Comparison of ENCODE assay signal across 22 cellular contexts in genomic region chr11:32328392-32328791, GRCh38.
DNase-seq lines count a peak whose midpoint lies in the region; ATAC-seq, FAIRE-seq and TF ChIP-seq lines count a peak whose summit lies in the region.
"Had no signal": no experiment of that assay in that cellular context is flagged by ENCODE, and none has a peak within 500 bp of the region (broad histone marks: within the 10 kb centered on the region; RNA-seq: fewer than 3 reads in every experiment).

No MANE protein-coding gene starts in this region.

- H3K4me3 ChIP-seq in A549 (no peak overlapping the region), Karpas-422 (ENCODE audit: low read length) (no peak overlapping the region), K562 (no peak overlapping the region), ovary (no peak overlapping the region)
- H3K4me3 ChIP-seq: BLaER1 treated with 17β-estradiol and CSF1 and Interleukin-3, amounts not matched to agents 10 nM and 100 nM had no signal

- H3K27ac ChIP-seq in A549 (no peak overlapping the region), Karpas-422 (ENCODE audit: low read length) (no peak overlapping the region), K562 (ENCODE audit: extremely low read depth, low read depth, low read length) (no peak overlapping the region), ovary (no peak overlapping the region)
- H3K27ac ChIP-seq: BLaER1 treated with 17β-estradiol and CSF1 and Interleukin-3, amounts not matched to agents 10 nM and 100 nM had no signal

- H3K9me3 ChIP-seq in A549 (no peaks in the 10 kb centered on the region), Karpas-422 (ENCODE audit: low read length) (no peaks in the 10 kb centered on the region), K562 (replicated peaks; ENCODE audit: control insufficient read depth, insufficient read depth, low read depth, low read length) (no peaks in the 10 kb centered on the region), ovary (no peaks in the 10 kb centered on the region)
- H3K9me3 ChIP-seq: Caco-2 had no signal

- H3K27me3 ChIP-seq in Karpas-422 (ENCODE audit: low read length) (no peaks in the 10 kb centered on the region), K562 (ENCODE audit: control insufficient read depth in 2 of 2, insufficient read depth in 2 of 2, low read length in 2 of 2) (no peaks in the 10 kb centered on the region), ovary (no peaks in the 10 kb centered on the region)

- FAIRE-seq in A549 (lab: Jason Lieb, UNC) (no peak), GM12892 (lab: Jason Lieb, UNC) (peak; percentile 44), K562 (lab: Jason Lieb, UNC) (no peak)
- FAIRE-seq: A204.1, D721Med, G401.6, GM12891, GM18507, GM19239 had no signal

- H3K9me1 ChIP-seq in K562 (ENCODE audit: control insufficient read depth, insufficient read depth, low read length), result no peaks in the 10 kb centered on the region

- BruUV-seq in K562 (replicated peaks; lab: Mats Ljungman, UMichigan), result no TSS peak

- TF ChIP-seq POLR2A in A549 (IDR thresholded peaks at IDR 0.05; ENCODE audit: low read length) (no peak), GM12892 (IDR thresholded peaks at IDR 0.05; ENCODE audit: low read depth, low read length) (no peak), K562 (conservative IDR thresholded peaks at IDR 0.05) (no peak), ovary (IDR thresholded peaks at IDR 0.05) (no peak)

- no peak for TF ChIP-seq CTCF in A549 (IDR thresholded peaks at IDR 0.05)
- TF ChIP-seq CTCF in K562 (IDR thresholded peaks at IDR 0.05 in 2 of 3, conservative IDR thresholded peaks at IDR 0.05 in 1 of 3; ENCODE audit: insufficient read depth in 2 of 3, low read depth in 1 of 3, low read length in 3 of 3), result no peak
- no peak for TF ChIP-seq CTCF in ovary (IDR thresholded peaks at IDR 0.05)

- H3K4me1 ChIP-seq in A549 (peaks cover 5% of the 10 kb centered on the region; the same call in 2 of the 3 replicates), Karpas-422 (ENCODE audit: low read length) (no peaks in the 10 kb centered on the region), K562 (replicated peaks in 1 of 2; ENCODE audit: control insufficient read depth in 2 of 2, insufficient read depth in 2 of 2, low read length in 2 of 2) (peaks cover 0 to 2% of the 10 kb centered on the region in 2 experiments; a peak in 1 of 5 replicates), ovary (ENCODE audit: insufficient read depth) (no peaks in the 10 kb centered on the region)

- in situ Hi-C loops in K562 (cut with MboI), result no loop called here

- DNase-seq in A549 (ENCODE audit: low read depth in 1 of 2, low spot score in 1 of 2), result no peak
- DNase-seq in GM12892 (ENCODE audit: insufficient read length), result no peak
- peak; percentile 55 for DNase-seq in Karpas-422
- DNase-seq in K562 (ENCODE audit: extremely low read depth in 1 of 4, low spot score in 3 of 4), result peak in 1 of 4 experiments; percentile 32
- no peak for DNase-seq in medulla oblongata (ENCODE audit: extremely low spot score)
- DNase-seq in ovary, result no peak
- DNase-seq: 8988T; AML-193; Caco-2; Calu3; CD4-positive, alpha-beta T cell; CD8-positive, alpha-beta T cell; DMS79 treated with DMSO at 0.1 percent for 48 hours; GF-D8 had no signal

- TF ChIP-seq RAD21 in A549 (conservative IDR thresholded peaks at IDR 0.05 in 1 of 2, IDR thresholded peaks at IDR 0.05 in 1 of 2) (no peak), K562 (CRISPR knock-in tag; conservative IDR thresholded peaks at IDR 0.05 in 1 of 2, IDR thresholded peaks at IDR 0.05 in 1 of 2) (no peak)

- POLR2A ChIA-PET in A549 (lab: Yijun Ruan, JAX), result no interaction called here
- POLR2A ChIA-PET in K562 (lab: Yijun Ruan, JAX), result no interaction called here

- H4K20me1 ChIP-seq in Karpas-422 (ENCODE audit: insufficient read depth, low read depth, low read length) (no peaks in the 10 kb centered on the region), K562 (replicated peaks; ENCODE audit: control insufficient read depth, insufficient read depth, low read length) (no peaks in the 10 kb centered on the region)
- H4K20me1 ChIP-seq: BLaER1 treated with 17β-estradiol and CSF1 and Interleukin-3, amounts not matched to agents 10 nM and 100 nM had no signal

- ATAC-seq in A549 (no peak), K562 (0 out of 3 replicates have a peak, but pooled peaks have one; percentile 42), GM18858 (IDR thresholded peaks at IDR 0.05; ENCODE audit: unreplicated experiment) (no peak)
- ATAC-seq: CD8-positive, alpha-beta T cell had no signal

- H3K9me2 ChIP-seq in Karpas-422 (replicated peaks; ENCODE audit: insufficient read depth, low read length), result no peaks in the 10 kb centered on the region

- H2AFZ ChIP-seq in Karpas-422 (ENCODE audit: low read length) (no peak overlapping the region), K562 (ENCODE audit: low read depth, low read length) (no peak overlapping the region)

- intact Hi-C loops in K562 (cut with micrococcal nuclease), result no loop called here
- intact Hi-C loops in ovary (cut with DNase I), result loop anchor here in 2 of 4 donors (10.0 kb wide), 2 partner anchors 46 to 286 kb away; no protein-coding TSS in a partner anchor

- H3K36me3 ChIP-seq in Karpas-422 (ENCODE audit: insufficient read depth, low read length) (no peaks in the 10 kb centered on the region), K562 (ENCODE audit: control insufficient read depth, insufficient read depth, low read length) (no peaks in the 10 kb centered on the region), ovary (no peaks in the 10 kb centered on the region)
- H3K36me3 ChIP-seq: BLaER1 treated with 17β-estradiol and CSF1 and Interleukin-3, amounts not matched to agents 10 nM and 100 nM had no signal

- WGBS in A549 (ENCODE audit: missing lambda C conversion rate), result 57% methylated on average over 1 of the region's 1 CpG
- WGBS in K562 (ENCODE audit: insufficient coverage, low coverage, missing lambda C conversion rate), result 0% methylated on average over 1 of the region's 1 CpG
- 91 to 96% (median 94%) methylated on average over 1 of the region's 1 CpG for WGBS in ovary, 3 donors

- TF ChIP-seq EP300 in A549 (IDR thresholded peaks at IDR 0.05) (no peak), K562 (IDR thresholded peaks at IDR 0.05; ENCODE audit: low read length) (no peak), ovary (IDR thresholded peaks at IDR 0.05) (no peak)

- no peak overlapping the region for H3K9ac ChIP-seq in Karpas-422 (ENCODE audit: low read length)
- no peak overlapping the region for H3K9ac ChIP-seq in K562 (ENCODE audit: insufficient read depth in 1 of 2, low read depth in 2 of 2, low read length in 2 of 2)
- H3K9ac ChIP-seq: BLaER1 treated with 17β-estradiol and CSF1 and Interleukin-3, amounts not matched to agents 10 nM and 100 nM had no signal

- H3K79me2 ChIP-seq in Karpas-422 (ENCODE audit: low read length), result no peaks in the 10 kb centered on the region
- H3K79me2 ChIP-seq in K562 (ENCODE audit: control insufficient read depth, insufficient read depth, low read length), result no peaks in the 10 kb centered on the region

- H3K4me2 ChIP-seq in A549 (no peak overlapping the region), Karpas-422 (ENCODE audit: low read depth, low read length, poor library complexity, severe bottlenecking) (no peak overlapping the region), K562 (ENCODE audit: insufficient read depth, low read length) (no peak overlapping the region)

- CTCF ChIA-PET in A549 (lab: Yijun Ruan, JAX) (interaction anchor here (9.2 kb wide), 1 partner anchor 15 kb away, joined by 83 read pairs; no protein-coding TSS in a partner anchor), K562 (lab: Yijun Ruan, JAX; ENCODE audit: low intra/inter-chr PET ratio) (no interaction called here)

TF ChIP-seq in A549, 52 proteins besides CTCF, POLR2A, EP300 and RAD21:
- TF ChIP-seq MAFK (IDR thresholded peaks at IDR 0.05; ENCODE audit: partially characterized antibody) (peak; percentile 79), JUNB (IDR thresholded peaks at IDR 0.05) (no peak)

TF ChIP-seq in K562, 482 proteins besides CTCF, POLR2A, EP300 and RAD21:
- TF ChIP-seq MAFG (tag; conservative IDR thresholded peaks at IDR 0.05) (peak; percentile 40; the same call in 1 of the 2 replicates), RBM25 (IDR thresholded peaks at IDR 0.05; ENCODE audit: low read depth, low read length, severe bottlenecking) (peak; percentile 13), MAFK (IDR thresholded peaks at IDR 0.05; ENCODE audit: low read length) (peak; percentile 32; the same call in 1 of the 2 replicates), C11orf30 (IDR thresholded peaks at IDR 0.05; ENCODE audit: low read depth) (peak; percentile 69), MAFF (IDR thresholded peaks at IDR 0.05; ENCODE audit: low read length) (peak; percentile 56; the same call in 1 of the 2 replicates), SNRNP70 (optimal IDR thresholded peaks at IDR 0.05; ENCODE audit: low read depth, low read length) (no peak), ZNF586 (CRISPR knock-in tag; conservative IDR thresholded peaks at IDR 0.05) (no peak), ZNF316 (IDR thresholded peaks at IDR 0.05) (peak; percentile 83)

Comparison
In these comparisons a context has a peak if more than half of its experiments do, and no peak if none do; other contexts are left out.
1. Of the 35 proteins assayed by ChIP-seq in both K562 and A549: peak only in K562: none; only in A549: none; in both: MAFK; in neither: 34.